In the genomic region with DNA sequence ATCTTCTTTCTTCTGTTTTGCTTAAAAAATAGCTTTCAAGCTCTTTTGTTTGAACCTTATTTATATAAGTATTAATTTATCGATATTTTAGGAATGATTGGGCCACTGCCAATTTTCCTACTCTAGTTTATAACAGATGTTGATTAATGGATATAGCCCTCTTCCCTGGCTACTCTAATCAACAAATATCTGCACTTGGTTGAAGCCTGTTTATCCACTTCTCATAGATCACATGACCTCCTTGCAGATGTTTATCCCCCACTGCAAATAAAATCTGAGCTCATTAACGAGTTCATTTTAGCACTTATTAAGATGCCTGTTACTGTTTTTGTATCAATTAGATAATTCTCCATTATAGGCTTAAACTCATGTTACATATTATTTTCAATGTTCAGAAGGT, we compare ENCODE assay signal across 21 cellular contexts.
"Had no signal": no experiment of that assay in that cellular context is flagged by ENCODE, and none has a peak within 500 bp of the region (broad histone marks: within the 10 kb centered on the region; RNA-seq: fewer than 3 reads in every experiment).

No MANE protein-coding gene starts in this region.

- DNase-seq: effector CD8-positive, alpha-beta T cell; endodermal cell; foreskin fibroblast; gastrocnemius medialis; head of caudate nucleus; left ventricle myocardium superior; lower lobe of right lung; naive thymus-derived CD8-positive, alpha-beta T cell; nephron progenitor cell; nucleus accumbens; ovary; posterior cingulate gyrus; psoas muscle; right cardiac atrium; sigmoid colon; stimulated activated CD4-positive, alpha-beta T cell treated with anti-CD3 and anti-CD28 coated beads, Interleukin-2, amount 100 ng/mL, for 24 hours; stimulated activated CD4-positive, alpha-beta T cell treated with anti-CD3 and anti-CD28 coated beads, Interleukin-4, amount 100 ng/mL, for 24 hours; stimulated activated naive CD4-positive, alpha-beta T cell treated with Interleukin-2 at 50 U/mL for 16 hours; stomach; thyroid gland; trophoblast cell had no signal
